In genomic region chr6:150182460-150183078, GRCh38 we compare ENCODE assay signal across 25 cellular contexts. TPM values are rescaled to one million over a fixed set of nuclear protein-coding genes. Genes with fewer than 3 reads are reported as not detected.
"Had no signal": no experiment of that assay in that cellular context is flagged by ENCODE, and none has a peak within 500 bp of the region (broad histone marks: within the 10 kb centered on the region; RNA-seq: fewer than 3 reads in every experiment).

No MANE protein-coding gene starts in this region.

- H3K4me1 ChIP-seq: SJCRH30 had no signal

- DNase-seq: activated CD4-positive, alpha-beta T cell treated with anti-CD3 and anti-CD28 coated beads, Interleukin-2, amount 10 ng/mL, durations not matched to agents 24 days and 14 days; activated CD4-positive, alpha-beta T cell treated with anti-CD3 and anti-CD28 coated beads, Interleukin-2, amount 50 U/mL, for 4 hours; activated CD8-positive, alpha-beta T cell treated with anti-CD3 and anti-CD28 coated beads for 36 hours; activated naive CD4-positive, alpha-beta T cell treated with anti-CD3 and anti-CD28 coated beads, Interleukin-2, amount 10 ng/mL, durations not matched to agents 7 days and 5 days; activated naive CD8-positive, alpha-beta T cell treated with anti-CD3 and anti-CD28 coated beads, Interleukin-2, amount 50 U/mL, for 24 hours; activated T-cell treated with anti-CD3 and anti-CD28 coated beads, Interleukin-2, amount 50 U/mL, for 1 hour; aorta; brain microvascular endothelial cell; central memory CD4-positive, alpha-beta T cell; Kasumi-1; KG1; MM.1S; NCI-H1092; NCI-H1436 treated with DMSO at 0.1 percent for 48 hours; NCI-H1694 treated with DMSO at 0.1 percent for 48 hours; NCI-H2029; NCI-H345; NCI-H524 treated with DMSO at 0.1 percent for 48 hours; OCI-M1; SHP77; SJCRH30; T1000 had no signal

- ATAC-seq: activated CD8-positive, alpha-beta T cell treated with anti-CD3 and anti-CD28 coated beads for 36 hours; activated naive CD8-positive, alpha-beta T cell treated with anti-CD3 and anti-CD28 coated beads, Interleukin-2, amount 50 U/mL, for 24 hours had no signal

- H3K27me3 ChIP-seq: brain microvascular endothelial cell had no signal

- H3K4me3 ChIP-seq: SJCRH30, SK-N-MC had no signal

- H3K27ac ChIP-seq: brain microvascular endothelial cell, SJCRH30, SK-N-MC had no signal

- H3K9me3 ChIP-seq: SJCRH30 had no signal

- H3K36me3 ChIP-seq: brain microvascular endothelial cell, SJCRH30 had no signal

RNA-seq across cellular contexts. Expression of gene PPP1R14C, which starts 39.7 kb away (rescaled TPM):
- total RNA-seq: NCI-H460; SJCRH30; T-helper 1 cell treated with Interleukin-12 subunit alpha and Interleukin-12 subunit beta and Interleukin-4 antibody, amounts not matched to agents 30 ng/mL and 1 ng/mL, for 36 hours had no signal
